Comparison of ENCODE assay signal across 8 cellular contexts in the genomic region with DNA sequence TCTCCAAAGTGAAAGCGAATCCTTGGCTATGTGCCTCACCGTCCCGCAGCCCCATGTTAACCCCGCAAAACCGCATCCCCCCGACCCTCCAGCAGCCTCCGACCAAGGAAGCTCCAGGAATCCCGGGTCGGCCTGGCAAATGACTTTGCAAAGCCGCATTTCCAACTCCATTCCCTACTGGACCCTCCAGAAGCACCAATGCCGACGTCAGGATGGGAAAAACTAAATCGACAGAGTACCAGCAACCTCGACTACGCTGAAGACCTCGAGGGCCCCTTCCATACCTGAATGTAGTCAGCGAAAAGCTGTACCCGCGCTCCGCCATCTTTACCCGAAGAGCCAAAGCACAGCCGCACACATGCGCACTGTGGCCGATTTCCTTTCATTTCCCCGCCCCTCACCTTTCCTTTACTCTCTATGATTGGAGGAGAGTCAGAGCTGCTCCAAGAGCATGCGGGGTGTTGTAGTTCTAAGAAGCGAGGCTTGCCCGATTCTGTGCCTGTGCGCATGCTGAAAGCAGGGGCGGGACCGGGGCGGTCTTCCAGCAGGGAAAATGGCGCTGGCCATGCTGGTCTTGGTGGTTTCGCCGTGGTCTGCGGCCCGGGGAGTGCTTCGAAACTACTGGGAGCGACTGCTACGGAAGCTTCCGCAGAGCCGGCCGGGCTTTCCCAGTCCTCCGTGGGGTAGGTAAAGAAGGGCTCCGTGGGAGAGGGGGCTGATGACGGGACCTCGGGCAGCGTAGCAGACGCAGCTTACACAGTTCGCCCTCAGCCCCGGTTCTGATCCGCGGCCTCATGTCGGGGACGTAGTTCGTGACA. TPM values are rescaled to one million over a fixed set of nuclear protein-coding genes. Genes with fewer than 3 reads are reported as not detected.
A peak's percentile ranks its signal among the peaks of the same experiment; 100 is the strongest.
DNase-seq lines count a peak whose midpoint lies in the region; ATAC-seq and TF ChIP-seq lines count a peak whose summit lies in the region.

MRPL32 (plus strand) TSS at position 543 of the 818 bp plus-strand sequence; CDS start at position 554, 11 bp downstream.
PSMA2 (minus strand) TSS at position 341 of the 818 bp plus-strand sequence; CDS start at position 325, 16 bp downstream.

- peaks cover 49% of the 10 kb centered on the region for H3K4me1 ChIP-seq in suprapubic skin

- peak in 1 of 2 donors; percentile 46 for TF ChIP-seq POLR2A in suprapubic skin (IDR thresholded peaks at IDR 0.05)

- H3K4me3 ChIP-seq in GM06990 (replicated peaks; ENCODE audit: low read depth, low read length) (peak within 1 kb of the TSS; percentile 100), suprapubic skin (peak within 1 kb of the TSS; percentile 94)

- H3K27ac Mint-ChIP-seq in activated naive CD4-positive, alpha-beta T cell treated with anti-CD3 and anti-CD28 coated beads, Interleukin-2, amount 50 U/mL, for 24 hours, result peak within 1 kb of the TSS; percentile 100

- no peak for TF ChIP-seq EP300 in suprapubic skin (IDR thresholded peaks at IDR 0.05)

- peak; percentile 99 for ATAC-seq in HG02588 (IDR thresholded peaks at IDR 0.05; ENCODE audit: unreplicated experiment)
- ATAC-seq in SK-N-SH treated with all-trans-retinoic acid at 6 μM for 48 hours, result peak; percentile 100

- H3K36me3 ChIP-seq in GM06990 (ENCODE audit: control insufficient read depth, insufficient read depth, low read length) (peaks cover 2% of the 10 kb centered on the region; the same call in 1 of the 2 replicates), suprapubic skin (peaks cover 21% of the 10 kb centered on the region)

- no peaks in the 10 kb centered on the region for H3K9me3 Mint-ChIP-seq in activated naive CD4-positive, alpha-beta T cell treated with anti-CD3 and anti-CD28 coated beads, Interleukin-2, amount 50 U/mL, for 24 hours

- peak within 1 kb of the TSS; percentile 98 for H3K4me3 Mint-ChIP-seq in activated naive CD4-positive, alpha-beta T cell treated with anti-CD3 and anti-CD28 coated beads, Interleukin-2, amount 50 U/mL, for 24 hours

- H3K9me3 ChIP-seq in suprapubic skin, result no peaks in the 10 kb centered on the region

- no peaks in the 10 kb centered on the region for H3K27me3 Mint-ChIP-seq in activated naive CD4-positive, alpha-beta T cell treated with anti-CD3 and anti-CD28 coated beads, Interleukin-2, amount 50 U/mL, for 24 hours

- peak within 1 kb of the TSS; percentile 86 for H3K27ac ChIP-seq in suprapubic skin

- peaks cover 62% of the 10 kb centered on the region for H3K4me1 Mint-ChIP-seq in activated naive CD4-positive, alpha-beta T cell treated with anti-CD3 and anti-CD28 coated beads, Interleukin-2, amount 50 U/mL, for 24 hours

- no peak for TF ChIP-seq CTCF in GM06990 (IDR thresholded peaks at IDR 0.05; ENCODE audit: insufficient read depth, low read length, poor library complexity, severe bottlenecking)
- TF ChIP-seq CTCF in suprapubic skin (IDR thresholded peaks at IDR 0.05), result no peak

- H3K27me3 ChIP-seq in GM06990 (replicated peaks; ENCODE audit: control insufficient read depth, insufficient read depth, low read length) (no peaks in the 10 kb centered on the region), suprapubic skin (no peaks in the 10 kb centered on the region)

- peak; percentile 91 for DNase-seq in GM06990 (ENCODE audit: extremely low read depth, insufficient read length)
- DNase-seq in NCI-H1092 (lab: John Stamatoyannopoulos, UW), result peak; percentile 98
- peak; percentile 98 for DNase-seq in globus pallidus (ENCODE audit: low spot score)
- peak; percentile 73 to 98 (median 94) for DNase-seq in nucleus accumbens (lab: John Stamatoyannopoulos, UW)
- peak; percentile 97 for DNase-seq in suprapubic skin (ENCODE audit: low spot score in 2 of 2)

- WGBS in suprapubic skin, result under 1% methylated on average over 46 of the region's 56 CpGs

- H3K36me3 Mint-ChIP-seq in activated naive CD4-positive, alpha-beta T cell treated with anti-CD3 and anti-CD28 coated beads, Interleukin-2, amount 50 U/mL, for 24 hours, result peaks cover 13% of the 10 kb centered on the region

TF ChIP-seq in SK-N-SH treated with all-trans-retinoic acid at 6 μM for 48 hours, 23 proteins besides CTCF, POLR2A, EP300 and RAD21:
- TF ChIP-seq ZFP3 (CRISPR knock-in tag; IDR thresholded peaks at IDR 0.05), result no peak
- no peak for TF ChIP-seq BACH2 (CRISPR knock-in tag; IDR thresholded peaks at IDR 0.05; ENCODE audit: borderline replicate concordance)
- TF ChIP-seq ESRRG (CRISPR knock-in tag; IDR thresholded peaks at IDR 0.05), result no peak
- TF ChIP-seq, protein P1, sequence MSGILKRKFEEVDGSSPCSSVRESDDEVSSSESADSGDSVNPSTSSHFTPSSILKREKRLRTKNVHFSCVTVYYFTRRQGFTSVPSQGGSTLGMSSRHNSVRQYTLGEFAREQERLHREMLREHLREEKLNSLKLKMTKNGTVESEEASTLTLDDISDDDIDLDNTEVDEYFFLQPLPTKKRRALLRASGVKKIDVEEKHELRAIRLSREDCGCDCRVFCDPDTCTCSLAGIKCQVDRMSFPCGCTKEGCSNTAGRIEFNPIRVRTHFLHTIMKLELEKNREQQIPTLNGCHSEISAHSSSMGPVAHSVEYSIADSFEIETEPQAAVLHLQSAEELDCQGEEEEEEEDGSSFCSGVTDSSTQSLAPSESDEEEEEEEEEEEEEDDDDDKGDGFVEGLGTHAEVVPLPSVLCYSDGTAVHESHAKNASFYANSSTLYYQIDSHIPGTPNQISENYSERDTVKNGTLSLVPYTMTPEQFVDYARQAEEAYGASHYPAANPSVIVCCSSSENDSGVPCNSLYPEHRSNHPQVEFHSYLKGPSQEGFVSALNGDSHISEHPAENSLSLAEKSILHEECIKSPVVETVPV (CRISPR knock-in tag; IDR thresholded peaks at IDR 0.05), result no peak
- TF ChIP-seq ZNF8 (CRISPR knock-in tag; IDR thresholded peaks at IDR 0.05), result no peak
- no peak for TF ChIP-seq TOX (CRISPR knock-in tag; IDR thresholded peaks at IDR 0.05; ENCODE audit: borderline replicate concordance)
- no peak for TF ChIP-seq SNAI2 (CRISPR knock-in tag; IDR thresholded peaks at IDR 0.05)
- no peak for TF ChIP-seq ARNTL (CRISPR knock-in tag; IDR thresholded peaks at IDR 0.05; ENCODE audit: borderline replicate concordance, low read depth)
- no peak for TF ChIP-seq ISL1 (CRISPR knock-in tag; IDR thresholded peaks at IDR 0.05)
- no peak for TF ChIP-seq PPARA (CRISPR knock-in tag; IDR thresholded peaks at IDR 0.05; ENCODE audit: borderline replicate concordance)
- no peak for TF ChIP-seq ZC3H10 (CRISPR knock-in tag; IDR thresholded peaks at IDR 0.05)
- TF ChIP-seq CSDC2 (CRISPR knock-in tag; IDR thresholded peaks at IDR 0.05), result no peak
- TF ChIP-seq RARB (CRISPR knock-in tag; IDR thresholded peaks at IDR 0.05), result no peak
- TF ChIP-seq TCF4 (CRISPR knock-in tag; IDR thresholded peaks at IDR 0.05; ENCODE audit: borderline replicate concordance), result no peak
- TF ChIP-seq, protein P2, sequence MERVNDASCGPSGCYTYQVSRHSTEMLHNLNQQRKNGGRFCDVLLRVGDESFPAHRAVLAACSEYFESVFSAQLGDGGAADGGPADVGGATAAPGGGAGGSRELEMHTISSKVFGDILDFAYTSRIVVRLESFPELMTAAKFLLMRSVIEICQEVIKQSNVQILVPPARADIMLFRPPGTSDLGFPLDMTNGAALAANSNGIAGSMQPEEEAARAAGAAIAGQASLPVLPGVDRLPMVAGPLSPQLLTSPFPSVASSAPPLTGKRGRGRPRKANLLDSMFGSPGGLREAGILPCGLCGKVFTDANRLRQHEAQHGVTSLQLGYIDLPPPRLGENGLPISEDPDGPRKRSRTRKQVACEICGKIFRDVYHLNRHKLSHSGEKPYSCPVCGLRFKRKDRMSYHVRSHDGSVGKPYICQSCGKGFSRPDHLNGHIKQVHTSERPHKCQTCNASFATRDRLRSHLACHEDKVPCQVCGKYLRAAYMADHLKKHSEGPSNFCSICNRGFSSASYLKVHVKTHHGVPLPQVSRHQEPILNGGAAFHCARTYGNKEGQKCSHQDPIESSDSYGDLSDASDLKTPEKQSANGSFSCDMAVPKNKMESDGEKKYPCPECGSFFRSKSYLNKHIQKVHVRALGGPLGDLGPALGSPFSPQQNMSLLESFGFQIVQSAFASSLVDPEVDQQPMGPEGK (CRISPR knock-in tag; IDR thresholded peaks at IDR 0.05; ENCODE audit: borderline replicate concordance), result no peak
- TF ChIP-seq ZNF565 (CRISPR knock-in tag; conservative IDR thresholded peaks at IDR 0.05; ENCODE audit: low read depth), result no peak
- TF ChIP-seq OSR1 (CRISPR knock-in tag; IDR thresholded peaks at IDR 0.05), result no peak

RNA-seq across cellular contexts. Expression of gene MRPL32, which starts in this region (rescaled TPM):
- total RNA-seq in suprapubic skin, result 10 to 100 TPM; 32.9 to 47.2 (median 35.9) TPM

RNA-seq across cellular contexts. Expression of gene PSMA2, which starts in this region (rescaled TPM):
- 10 to 100 TPM; 29.9 to 58.9 (median 46.0) TPM for total RNA-seq in suprapubic skin

Comparison
In these comparisons a context has a peak if more than half of its experiments do, and no peak if none do; other contexts are left out.
1. Peak in every context shown above with its lines: DNase-seq, ATAC-seq, H3K4me3 ChIP-seq and H3K27ac ChIP-seq.